ENCODE assay signal across 8 cellular contexts in genomic region chr2:85813978-85814801, GRCh38.
DNase-seq lines count a peak whose midpoint lies in the region; ATAC-seq and TF ChIP-seq lines count a peak whose summit lies in the region.

No MANE protein-coding gene starts in this region.

- H3K27ac ChIP-seq in fibroblast of lung (ENCODE audit: insufficient read depth, low read length) = no peak overlapping the region

- H3K9ac ChIP-seq in fibroblast of lung (ENCODE audit: insufficient read depth, low read length) = no peak overlapping the region

- H3K4me1 Mint-ChIP-seq in activated T-cell treated with anti-CD3 and anti-CD28 coated beads, Interleukin-2, amount 50 U/mL, for 72 hours (ENCODE audit: low read depth) = no peaks in the 10 kb centered on the region
- peaks cover 0 to 6% of the 10 kb centered on the region in 2 donors for H3K4me1 Mint-ChIP-seq in natural killer cell treated with Interleukin-12 subunit alpha and Interleukin-12 subunit beta and Interleukin-15 and Interleukin-18, amount 100 ng/mL, for 72 hours (ENCODE audit: low read depth in 2 of 2)
- H3K4me1 Mint-ChIP-seq in stimulated activated naive B cell treated with anti-CD40 and anti-IgM and Interleukin-4, amounts not matched to agents 10 μg/mL and 1 μg/mL and 100 μg/mL, for 72 hours = peaks cover 2 to 8% of the 10 kb centered on the region in 2 donors

- H3K9me3 Mint-ChIP-seq in activated T-cell treated with anti-CD3 and anti-CD28 coated beads, Interleukin-2, amount 50 U/mL, for 72 hours = no peaks in the 10 kb centered on the region
- H3K9me3 Mint-ChIP-seq in natural killer cell treated with Interleukin-12 subunit alpha and Interleukin-12 subunit beta and Interleukin-15 and Interleukin-18, amount 100 ng/mL, for 72 hours = no peaks in the 10 kb centered on the region
- no peaks in the 10 kb centered on the region for H3K9me3 Mint-ChIP-seq in stimulated activated naive B cell treated with anti-CD40 and anti-IgM and Interleukin-4, amounts not matched to agents 10 μg/mL and 1 μg/mL and 100 μg/mL, for 72 hours

- H3K4me3 Mint-ChIP-seq in activated T-cell treated with anti-CD3 and anti-CD28 coated beads, Interleukin-2, amount 50 U/mL, for 72 hours = no peak overlapping the region
- no peak overlapping the region for H3K4me3 Mint-ChIP-seq in natural killer cell treated with Interleukin-12 subunit alpha and Interleukin-12 subunit beta and Interleukin-15 and Interleukin-18, amount 100 ng/mL, for 72 hours
- no peak overlapping the region for H3K4me3 Mint-ChIP-seq in stimulated activated naive B cell treated with anti-CD40 and anti-IgM and Interleukin-4, amounts not matched to agents 10 μg/mL and 1 μg/mL and 100 μg/mL, for 72 hours

- H3K27ac Mint-ChIP-seq in activated T-cell treated with anti-CD3 and anti-CD28 coated beads, Interleukin-2, amount 50 U/mL, for 72 hours = no peak overlapping the region
- no peak overlapping the region for H3K27ac Mint-ChIP-seq in natural killer cell treated with Interleukin-12 subunit alpha and Interleukin-12 subunit beta and Interleukin-15 and Interleukin-18, amount 100 ng/mL, for 72 hours
- H3K27ac Mint-ChIP-seq in stimulated activated naive B cell treated with anti-CD40 and anti-IgM and Interleukin-4, amounts not matched to agents 10 μg/mL and 1 μg/mL and 100 μg/mL, for 72 hours = no peak overlapping the region

- no peaks in the 10 kb centered on the region for H3K9me3 ChIP-seq in fibroblast of lung (ENCODE audit: control insufficient read depth, insufficient read depth, low read depth, low read length)

- no peaks in the 10 kb centered on the region for H3K79me2 ChIP-seq in fibroblast of lung (ENCODE audit: control insufficient read depth, insufficient read depth, low read length)

- no peaks in the 10 kb centered on the region for H3K36me3 Mint-ChIP-seq in activated T-cell treated with anti-CD3 and anti-CD28 coated beads, Interleukin-2, amount 50 U/mL, for 72 hours (ENCODE audit: insufficient read depth in 2 of 2)
- H3K36me3 Mint-ChIP-seq in natural killer cell treated with Interleukin-12 subunit alpha and Interleukin-12 subunit beta and Interleukin-15 and Interleukin-18, amount 100 ng/mL, for 72 hours = no peaks in the 10 kb centered on the region
- no peaks in the 10 kb centered on the region for H3K36me3 Mint-ChIP-seq in stimulated activated naive B cell treated with anti-CD40 and anti-IgM and Interleukin-4, amounts not matched to agents 10 μg/mL and 1 μg/mL and 100 μg/mL, for 72 hours

- DNase-seq in LNCaP clone FGC (ENCODE audit: low read depth) (peak; percentile 55), RKO (ENCODE audit: low spot score) (peak; percentile 74), fibroblast of lung (ENCODE audit: low read depth in 2 of 2) (peak; percentile 71 to 88)
- DNase-seq in activated T-cell treated with anti-CD3 and anti-CD28 coated beads, Interleukin-2, amount 50 U/mL, for 72 hours = peak; percentile 84 to 87
- DNase-seq in natural killer cell treated with Interleukin-12 subunit alpha and Interleukin-12 subunit beta and Interleukin-15 and Interleukin-18, amount 100 ng/mL, for 72 hours (ENCODE audit: low spot score) = peak; percentile 83
- peak; percentile 66 for DNase-seq in stimulated activated naive B cell treated with anti-CD40 and anti-IgM and Interleukin-4, amounts not matched to agents 10 μg/mL and 1 μg/mL and 100 μg/mL, for 72 hours

- H4K20me1 ChIP-seq in fibroblast of lung (ENCODE audit: control insufficient read depth, extremely low read depth, insufficient read depth, low read length) = no peaks in the 10 kb centered on the region

- H3K27me3 Mint-ChIP-seq in activated T-cell treated with anti-CD3 and anti-CD28 coated beads, Interleukin-2, amount 50 U/mL, for 72 hours (ENCODE audit: low read depth) = no peaks in the 10 kb centered on the region
- H3K27me3 Mint-ChIP-seq in natural killer cell treated with Interleukin-12 subunit alpha and Interleukin-12 subunit beta and Interleukin-15 and Interleukin-18, amount 100 ng/mL, for 72 hours = peaks cover 0 to 19% of the 10 kb centered on the region in 2 donors
- H3K27me3 Mint-ChIP-seq in stimulated activated naive B cell treated with anti-CD40 and anti-IgM and Interleukin-4, amounts not matched to agents 10 μg/mL and 1 μg/mL and 100 μg/mL, for 72 hours = peaks cover 29 to 44% of the 10 kb centered on the region in 2 donors

- H3K27me3 ChIP-seq in fibroblast of lung (ENCODE audit: control insufficient read depth, insufficient read depth, low read length) = no peaks in the 10 kb centered on the region

- peak; percentile 89 to 97 for ATAC-seq in activated T-cell treated with anti-CD3 and anti-CD28 coated beads, Interleukin-2, amount 50 U/mL, for 72 hours (replicated peaks in 1 of 2)
- ATAC-seq in natural killer cell treated with Interleukin-12 subunit alpha and Interleukin-12 subunit beta and Interleukin-15 and Interleukin-18, amount 100 ng/mL, for 72 hours = peak; percentile 84 to 85
- ATAC-seq in stimulated activated naive B cell treated with anti-CD40 and anti-IgM and Interleukin-4, amounts not matched to agents 10 μg/mL and 1 μg/mL and 100 μg/mL, for 72 hours (replicated peaks) = peak; percentile 96 to 99
- ATAC-seq in HG03196 (IDR thresholded peaks at IDR 0.05; ENCODE audit: unreplicated experiment) = no peak

- no peaks in the 10 kb centered on the region for H3K36me3 ChIP-seq in fibroblast of lung (ENCODE audit: control insufficient read depth, insufficient read depth, low read length)

- H2AFZ ChIP-seq in fibroblast of lung (ENCODE audit: low read length) = no peak overlapping the region

- TF ChIP-seq CTCF in GM12875 (IDR thresholded peaks at IDR 0.05; ENCODE audit: borderline replicate concordance, insufficient read depth, low read depth, low read length) (peak; percentile 98), LNCaP clone FGC (IDR thresholded peaks at IDR 0.05; ENCODE audit: control insufficient read depth, extremely low read depth, insufficient read depth) (peak; percentile 99), fibroblast of lung (conservative IDR thresholded peaks at IDR 0.05 in 1 of 2, IDR thresholded peaks at IDR 0.05 in 1 of 2; ENCODE audit: low read depth in 1 of 2, low read length in 2 of 2) (peak; percentile 97 to 99)

- no peak overlapping the region for H3K4me3 ChIP-seq in GM12875 (ENCODE audit: low read depth, low read length)
- no peak overlapping the region for H3K4me3 ChIP-seq in LNCaP clone FGC (ENCODE audit: low read depth, low read length)
- no peak overlapping the region for H3K4me3 ChIP-seq in fibroblast of lung (replicated peaks in 1 of 4; ENCODE audit: control extremely low read depth in 1 of 4, insufficient read depth in 1 of 4, low read depth in 3 of 4, low read length in 4 of 4)

- H3K4me1 ChIP-seq in fibroblast of lung (ENCODE audit: control insufficient read depth, extremely low read depth, insufficient read depth, low read length) = peaks cover 2% of the 10 kb centered on the region

- no peak overlapping the region for H3K4me2 ChIP-seq in fibroblast of lung (ENCODE audit: extremely low read depth, insufficient read depth, low read length)
